Comparison of ENCODE assay signal across 8 cellular contexts in genomic region chr9:99181621-99182020, GRCh38. TPM values are rescaled to one million over a fixed set of nuclear protein-coding genes. Genes with fewer than 3 reads are reported as not detected.
DNase-seq lines count a peak whose midpoint lies in the region; ATAC-seq and TF ChIP-seq lines count a peak whose summit lies in the region.

No MANE protein-coding gene starts in this region.

- no peaks in the 10 kb centered on the region for H3K36me3 ChIP-seq in ovary

- TF ChIP-seq EP300 in ovary (IDR thresholded peaks at IDR 0.05) = no peak

- H3K27ac ChIP-seq in ovary = no peak overlapping the region

- no peak for TF ChIP-seq POLR2A in ovary (IDR thresholded peaks at IDR 0.05)

- peak; percentile 56 for ATAC-seq in GM18517 (IDR thresholded peaks at IDR 0.05; ENCODE audit: unreplicated experiment)
- ATAC-seq in HG02678 (IDR thresholded peaks at IDR 0.05; ENCODE audit: unreplicated experiment) = peak; percentile 53
- peak; percentile 77 to 80 for ATAC-seq in naive B cell (ENCODE audit: low read depth in 2 of 2)
- no peak for ATAC-seq in HG02571 (IDR thresholded peaks at IDR 0.05; ENCODE audit: unreplicated experiment)

- no peak overlapping the region for H3K4me3 ChIP-seq in ovary

- peak; percentile 82 for DNase-seq in naive B cell
- no peak for DNase-seq in T1000 (lab: John Stamatoyannopoulos, UW)
- DNase-seq in mesenteric fat pad (ENCODE audit: low spot score) = no peak
- no peak for DNase-seq in ovary

- peak overlapping the region; percentile 66 for H3K27ac Mint-ChIP-seq in T-helper 1 cell treated with Interleukin-12 subunit alpha and Interleukin-12 subunit beta and Interleukin-4 antibody, amounts not matched to agents 30 μg/mL and 1 μg/mL, for 36 hours
- H3K27ac Mint-ChIP-seq in naive B cell = peak overlapping the region; percentile 88 to 98 (median 94)

- H3K27me3 Mint-ChIP-seq in T-helper 1 cell treated with Interleukin-12 subunit alpha and Interleukin-12 subunit beta and Interleukin-4 antibody, amounts not matched to agents 30 μg/mL and 1 μg/mL, for 36 hours (ENCODE audit: low read depth) = no peaks in the 10 kb centered on the region
- no peaks in the 10 kb centered on the region for H3K27me3 Mint-ChIP-seq in naive B cell

- H3K4me1 ChIP-seq in ovary (ENCODE audit: insufficient read depth) = peaks cover 3% of the 10 kb centered on the region

- no peak for TF ChIP-seq CTCF in ovary (IDR thresholded peaks at IDR 0.05)

- H3K36me3 Mint-ChIP-seq in T-helper 1 cell treated with Interleukin-12 subunit alpha and Interleukin-12 subunit beta and Interleukin-4 antibody, amounts not matched to agents 30 μg/mL and 1 μg/mL, for 36 hours (ENCODE audit: low read depth) = peaks cover 1% of the 10 kb centered on the region
- no peaks in the 10 kb centered on the region for H3K36me3 Mint-ChIP-seq in naive B cell

- no peaks in the 10 kb centered on the region for H3K9me3 Mint-ChIP-seq in T-helper 1 cell treated with Interleukin-12 subunit alpha and Interleukin-12 subunit beta and Interleukin-4 antibody, amounts not matched to agents 30 μg/mL and 1 μg/mL, for 36 hours
- H3K9me3 Mint-ChIP-seq in naive B cell = no peaks in the 10 kb centered on the region

- 75 to 86% (median 77%) methylated on average over 4 of the region's 4 CpGs for WGBS in ovary, 3 donors

- intact Hi-C loops in ovary (cut with DNase I) = loop anchor here in 1 of 4 donors (10.0 kb wide), 1 partner anchor 1413 kb away; no protein-coding TSS in a partner anchor

- no peaks in the 10 kb centered on the region for H3K27me3 ChIP-seq in ovary

- H3K4me1 Mint-ChIP-seq in T-helper 1 cell treated with Interleukin-12 subunit alpha and Interleukin-12 subunit beta and Interleukin-4 antibody, amounts not matched to agents 30 μg/mL and 1 μg/mL, for 36 hours (ENCODE audit: low read depth) = peaks cover 60% of the 10 kb centered on the region
- H3K4me1 Mint-ChIP-seq in naive B cell = peaks cover 55 to 77% (median 64%) of the 10 kb centered on the region in 3 donors

- no peaks in the 10 kb centered on the region for H3K9me3 ChIP-seq in ovary

- peak overlapping the region; percentile 55 for H3K4me3 Mint-ChIP-seq in T-helper 1 cell treated with Interleukin-12 subunit alpha and Interleukin-12 subunit beta and Interleukin-4 antibody, amounts not matched to agents 30 μg/mL and 1 μg/mL, for 36 hours
- H3K4me3 Mint-ChIP-seq in naive B cell = peak overlapping the region in 7 of 8 donors; percentile 3 to 71 (median 37)

RNA-seq across cellular contexts. Expression of gene ALG2, which starts 40.1 kb away (rescaled TPM):
- polyA plus RNA-seq in naive B cell (ENCODE audit: low read depth in 6 of 6) (10 to 100 TPM; 21.6 to 39.8 (median 22.8) TPM), ovary (10 to 100 TPM; 21.8 to 60.1 TPM)
- total RNA-seq in mesenteric fat pad (37.1 TPM), ovary (10 to 100 TPM; 28.6 to 45.8 (median 37.3) TPM)

RNA-seq across cellular contexts. Expression of gene SEC61B, which starts 40.5 kb away (rescaled TPM):
- polyA plus RNA-seq in naive B cell (ENCODE audit: low read depth in 6 of 6) (100 to 1,000 TPM; 184 to 278 (median 228) TPM), ovary (100 to 1,000 TPM; 121 to 196 TPM)
- total RNA-seq in mesenteric fat pad (146 TPM), ovary (100 to 1,000 TPM in 5 of 7 donors, 10 to 100 TPM in 2; 80.1 to 147 (median 130) TPM)
